20 cellular contexts compared by ENCODE assay signal in genomic region chr4:114349543-114350175, GRCh38.
DNase-seq lines count a peak whose midpoint lies in the region; ATAC-seq and TF ChIP-seq lines count a peak whose summit lies in the region.
"Had no signal": no experiment of that assay in that cellular context is flagged by ENCODE, and none has a peak within 500 bp of the region (broad histone marks: within the 10 kb centered on the region; RNA-seq: fewer than 3 reads in every experiment).

No MANE protein-coding gene starts in this region.

- CTCF ChIA-PET in AG04449 (lab: Yijun Ruan, JAX) (no interaction called here), IMR-90 (lab: Yijun Ruan, JAX) (interaction anchor here (0.6 kb wide), 1 partner anchor 1018 kb away, joined by 3 read pairs; no protein-coding TSS in a partner anchor)

- no peak overlapping the region for H2AK9ac ChIP-seq in IMR-90 (replicated peaks; ENCODE audit: low read depth, low read length, poor library complexity)

- H3K56ac ChIP-seq in IMR-90 (ENCODE audit: extremely low read depth, insufficient read depth, low read length) = no peak overlapping the region

- H3K36me3 ChIP-seq in IMR-90 (ENCODE audit: control insufficient read depth, insufficient read depth, low read length) = no peaks in the 10 kb centered on the region
- H3K36me3 ChIP-seq in MG63 = peaks cover 8% of the 10 kb centered on the region
- H3K36me3 ChIP-seq: thyroid gland had no signal

- H3K23ac ChIP-seq in IMR-90 (ENCODE audit: low read depth, low read length) = peak overlapping the region; percentile 83

- in situ Hi-C loops in IMR-90 (cut with MboI; ENCODE audit: low sequenced_read_pairs) = loop anchor here (25.0 kb wide), 1 partner anchor 812 kb away; no protein-coding TSS in a partner anchor

- DNase-seq in AG04449 (ENCODE audit: low read depth, low spot score) (peak; percentile 49), IMR-90 (peak; percentile 85), chondrocyte (ENCODE audit: low spot score) (no peak), glomerular visceral epithelial cell (ENCODE audit: extremely low spot score) (peak; percentile 8), MG63 (no peak), NCI-H446 (lab: John Stamatoyannopoulos, UW) (no peak)
- no peak for DNase-seq in activated CD8-positive, alpha-beta memory T cell treated with anti-CD3 and anti-CD28 coated beads for 24 hours
- DNase-seq: activated B cell treated with CpG ODN at 0.5 μM for 24 hours; activated CD4-positive, alpha-beta memory T cell treated with anti-CD3 and anti-CD28 coated beads, Interleukin-2, amount 10 ng/mL, durations not matched to agents 7 days and 5 days; activated naive CD4-positive, alpha-beta T cell treated with anti-CD3 and anti-CD28 coated beads, Interleukin-2, amount 50 U/mL, for 16 hours; activated T-cell treated with anti-CD3 and anti-CD28 coated beads, Interleukin-2, amount 50 U/mL, for 24 hours; left colon; MV-4-11; NCI-H2029; SIG-M5; stimulated activated naive B cell treated with anti-CD40 and anti-IgM and Interleukin-4, amounts not matched to agents 10 μg/mL and 1 μg/mL and 100 μg/mL, for 72 hours; thyroid gland had no signal

- H2BK20ac ChIP-seq in IMR-90 (ENCODE audit: low read depth, low read length) = peak overlapping the region; percentile 94; the same call in 1 of the 2 replicates

- H3K4me2 ChIP-seq in IMR-90 (ENCODE audit: low read depth, low read length) = peak overlapping the region; percentile 76

- no peak for TF ChIP-seq CTCF in AG04449 (IDR thresholded peaks at IDR 0.05; ENCODE audit: insufficient read depth, low read length, missing control alignments)
- no peak for TF ChIP-seq CTCF in IMR-90 (conservative IDR thresholded peaks at IDR 0.05; ENCODE audit: low read depth, low read length)
- no peak for TF ChIP-seq CTCF in chondrocyte (IDR thresholded peaks at IDR 0.05)

- peak overlapping the region; percentile 73; the same call in 1 of the 3 replicates for H2BK15ac ChIP-seq in IMR-90 (ENCODE audit: low read depth, low read length)

- peak overlapping the region; percentile 29; the same call in 1 of the 2 replicates for H3K9ac ChIP-seq in IMR-90 (ENCODE audit: low read depth, low read length)

- TF ChIP-seq RAD21 in IMR-90 (IDR thresholded peaks at IDR 0.05; ENCODE audit: low read length) = no peak

- peaks cover 17% of the 10 kb centered on the region for H3K9me3 Mint-ChIP-seq in chondrocyte (ENCODE audit: low read depth)
- H3K9me3 Mint-ChIP-seq: T-helper 2 cell treated with Interferon-gamma antibody and Interleukin-4, amounts not matched to agents 5 μg/mL and 100 μg/mL, for 36 hours had no signal

- H2BK120ac ChIP-seq in IMR-90 (ENCODE audit: low read depth, low read length) = peak overlapping the region; percentile 73; the same call in 1 of the 2 replicates

- H4K5ac ChIP-seq in IMR-90 (ENCODE audit: low read depth, low read length) = peak overlapping the region; percentile 58; the same call in 1 of the 2 replicates

- peak overlapping the region; percentile 20 for H3K27ac Mint-ChIP-seq in chondrocyte (ENCODE audit: unreplicated experiment)
- H3K27ac Mint-ChIP-seq: activated B cell treated with CpG ODN at 0.5 μM for 24 hours; activated CD4-positive, alpha-beta memory T cell treated with anti-CD3 and anti-CD28 coated beads, Interleukin-2, amount 10 ng/mL, durations not matched to agents 7 days and 5 days; activated T-cell treated with anti-CD3 and anti-CD28 coated beads, Interleukin-2, amount 50 U/mL, for 24 hours; brain; stimulated activated naive B cell treated with anti-CD40 and anti-IgM and Interleukin-4, amounts not matched to agents 10 μg/mL and 1 μg/mL and 100 μg/mL, for 72 hours; T-helper 2 cell treated with Interferon-gamma antibody and Interleukin-4, amounts not matched to agents 5 μg/mL and 100 μg/mL, for 36 hours had no signal

- H4K20me1 ChIP-seq in IMR-90 (ENCODE audit: insufficient read depth, low read length) = no peaks in the 10 kb centered on the region

- H3K4me1 ChIP-seq in IMR-90 (ENCODE audit: control insufficient read depth, insufficient read depth, low read length) = peaks cover 5% of the 10 kb centered on the region
- H3K4me1 ChIP-seq: thyroid gland had no signal

- POLR2A ChIA-PET in AG04449 (lab: Yijun Ruan, JAX) (no interaction called here), IMR-90 (lab: Charles Lee; ENCODE audit: unreplicated experiment) (no interaction called here)

- H3K27me3 ChIP-seq in IMR-90 (ENCODE audit: control insufficient read depth, insufficient read depth, low read length) (no peaks in the 10 kb centered on the region), MG63 (no peaks in the 10 kb centered on the region)
- H3K27me3 ChIP-seq: thyroid gland had no signal

- H2BK5ac ChIP-seq in IMR-90 (ENCODE audit: low read depth, low read length, poor library complexity, severe bottlenecking) = peak overlapping the region; percentile 94

- no peaks in the 10 kb centered on the region; the same call in 1 of the 2 replicates for H3K9me3 ChIP-seq in IMR-90 (ENCODE audit: control insufficient read depth, insufficient read depth, low read length)
- peaks cover 3% of the 10 kb centered on the region; the same call in 1 of the 2 replicates for H3K9me3 ChIP-seq in MG63
- H3K9me3 ChIP-seq: thyroid gland had no signal

- H4K91ac ChIP-seq in IMR-90 (ENCODE audit: insufficient read depth, low read depth, low read length) = peak overlapping the region; percentile 38; the same call in 1 of the 2 replicates

- H3K4me3 Mint-ChIP-seq in chondrocyte (ENCODE audit: unreplicated experiment) = no peak overlapping the region
- H3K4me3 Mint-ChIP-seq: activated B cell treated with CpG ODN at 0.5 μM for 24 hours; activated CD4-positive, alpha-beta memory T cell treated with anti-CD3 and anti-CD28 coated beads, Interleukin-2, amount 10 ng/mL, durations not matched to agents 7 days and 5 days; activated T-cell treated with anti-CD3 and anti-CD28 coated beads, Interleukin-2, amount 50 U/mL, for 24 hours; brain; stimulated activated naive B cell treated with anti-CD40 and anti-IgM and Interleukin-4, amounts not matched to agents 10 μg/mL and 1 μg/mL and 100 μg/mL, for 72 hours; T-helper 2 cell treated with Interferon-gamma antibody and Interleukin-4, amounts not matched to agents 5 μg/mL and 100 μg/mL, for 36 hours had no signal

- peaks cover 0 to 7% of the 10 kb centered on the region in 2 experiments; a peak in 3 of 4 replicates for H3K79me1 ChIP-seq in IMR-90 (ENCODE audit: low read depth in 1 of 2, low read length in 2 of 2)

- peak overlapping the region; percentile 62; the same call in 1 of the 2 replicates for H3K27ac ChIP-seq in IMR-90 (ENCODE audit: insufficient read depth, low read length)
- H3K27ac ChIP-seq: thyroid gland had no signal

- H3K14ac ChIP-seq in IMR-90 (replicated peaks; ENCODE audit: low read depth, low read length) = peak overlapping the region; percentile 56; the same call in 1 of the 2 replicates

- peak; percentile 97 for ATAC-seq in IMR-90 (ENCODE audit: low read depth)
- ATAC-seq in GM19455 (IDR thresholded peaks at IDR 0.05; ENCODE audit: unreplicated experiment) = no peak
- ATAC-seq: left colon; stimulated activated naive B cell treated with anti-CD40 and anti-IgM and Interleukin-4, amounts not matched to agents 10 μg/mL and 1 μg/mL and 100 μg/mL, for 72 hours had no signal

- TF ChIP-seq POLR2A in IMR-90 (IDR thresholded peaks at IDR 0.05; ENCODE audit: low read depth, low read length) = no peak

- WGBS in IMR-90 (ENCODE audit: extremely low coverage in 2 of 2, insufficient read length in 1 of 2), 2 experiments = no CpG with 5 or more reads among the region's 2 CpGs

- H3K4ac ChIP-seq in IMR-90 (ENCODE audit: low read depth, low read length) = peak overlapping the region; percentile 75; the same call in 1 of the 2 replicates

- H2AK5ac ChIP-seq in IMR-90 (ENCODE audit: low read depth, low read length) = 0 out of 2 replicates have a peak overlapping the region, but pooled peaks have one; percentile 17

- no peak overlapping the region for H2AFZ ChIP-seq in IMR-90 (replicated peaks; ENCODE audit: low read length, poor library complexity)

- H3K9me1 ChIP-seq in IMR-90 (ENCODE audit: insufficient read depth, low read length) = no peaks in the 10 kb centered on the region; the same call in 1 of the 2 replicates

- peaks cover 10% of the 10 kb centered on the region for H3K36me3 Mint-ChIP-seq in chondrocyte (ENCODE audit: low read depth)
- H3K36me3 Mint-ChIP-seq: brain; stimulated activated naive B cell treated with anti-CD40 and anti-IgM and Interleukin-4, amounts not matched to agents 10 μg/mL and 1 μg/mL and 100 μg/mL, for 72 hours had no signal

- peaks cover 17% of the 10 kb centered on the region for H3K4me1 Mint-ChIP-seq in chondrocyte (ENCODE audit: low read depth)
- H3K4me1 Mint-ChIP-seq: activated B cell treated with CpG ODN at 0.5 μM for 24 hours; activated CD4-positive, alpha-beta memory T cell treated with anti-CD3 and anti-CD28 coated beads, Interleukin-2, amount 10 ng/mL, durations not matched to agents 7 days and 5 days; brain; stimulated activated naive B cell treated with anti-CD40 and anti-IgM and Interleukin-4, amounts not matched to agents 10 μg/mL and 1 μg/mL and 100 μg/mL, for 72 hours had no signal

- H3K18ac ChIP-seq in IMR-90 (ENCODE audit: low read depth, low read length) = peak overlapping the region; percentile 75; the same call in 1 of the 2 replicates

- dilution Hi-C loops in IMR-90 (cut with HindIII; ENCODE audit: low sequenced_read_pairs, unreplicated experiment) = no loop called here

- no peaks in the 10 kb centered on the region for H3K27me3 Mint-ChIP-seq in chondrocyte (ENCODE audit: low read depth)
- H3K27me3 Mint-ChIP-seq: activated CD4-positive, alpha-beta memory T cell treated with anti-CD3 and anti-CD28 coated beads, Interleukin-2, amount 10 ng/mL, durations not matched to agents 7 days and 5 days; stimulated activated naive B cell treated with anti-CD40 and anti-IgM and Interleukin-4, amounts not matched to agents 10 μg/mL and 1 μg/mL and 100 μg/mL, for 72 hours had no signal

- peak overlapping the region; percentile 50 to 70; a peak in 2 of 4 replicates for H4K8ac ChIP-seq in IMR-90 (ENCODE audit: low read depth in 2 of 2, low read length in 2 of 2)

- H3K4me3 ChIP-seq in AG04449 (ENCODE audit: low read depth, low read length) (no peak overlapping the region), IMR-90 (ENCODE audit: insufficient read depth, low read depth, low read length) (no peak overlapping the region), MG63 (no peak overlapping the region)
- H3K4me3 ChIP-seq: thyroid gland had no signal

- intact Hi-C loops in IMR-90 (cut with micrococcal nuclease) = no loop called here

- no TSS peak for BruUV-seq in IMR-90 (replicated peaks; lab: Mats Ljungman, UMichigan)

TF ChIP-seq in IMR-90, 13 proteins besides CTCF, POLR2A, EP300 and RAD21:
- peak; percentile 72; the same call in 1 of the 2 replicates for TF ChIP-seq FOS (IDR thresholded peaks at IDR 0.05; ENCODE audit: low read depth, low read length)
- no peak for TF ChIP-seq RFX5 (IDR thresholded peaks at IDR 0.05; ENCODE audit: low read depth, low read length)
- TF ChIP-seq MAFK (IDR thresholded peaks at IDR 0.05; ENCODE audit: low read depth, low read length) = no peak
- no peak for TF ChIP-seq BHLHE40 (IDR thresholded peaks at IDR 0.05; ENCODE audit: low read depth, low read length)
TF ChIP-seq in IMR-90: peak in this region for 1.

Comparison
In these comparisons a context has a peak if more than half of its experiments do, and no peak if none do; other contexts are left out.
1. DNase-seq: peak in AG04449 (single experiment), IMR-90 (single experiment) and glomerular visceral epithelial cell (single experiment); none in chondrocyte (single experiment), MG63 (single experiment), activated CD8-positive, alpha-beta memory T cell treated with anti-CD3 and anti-CD28 coated beads for 24 hours (single experiment) and NCI-H446 (0 of 2).